Comparison of ENCODE assay signal across 1 cellular context in the genomic region with DNA sequence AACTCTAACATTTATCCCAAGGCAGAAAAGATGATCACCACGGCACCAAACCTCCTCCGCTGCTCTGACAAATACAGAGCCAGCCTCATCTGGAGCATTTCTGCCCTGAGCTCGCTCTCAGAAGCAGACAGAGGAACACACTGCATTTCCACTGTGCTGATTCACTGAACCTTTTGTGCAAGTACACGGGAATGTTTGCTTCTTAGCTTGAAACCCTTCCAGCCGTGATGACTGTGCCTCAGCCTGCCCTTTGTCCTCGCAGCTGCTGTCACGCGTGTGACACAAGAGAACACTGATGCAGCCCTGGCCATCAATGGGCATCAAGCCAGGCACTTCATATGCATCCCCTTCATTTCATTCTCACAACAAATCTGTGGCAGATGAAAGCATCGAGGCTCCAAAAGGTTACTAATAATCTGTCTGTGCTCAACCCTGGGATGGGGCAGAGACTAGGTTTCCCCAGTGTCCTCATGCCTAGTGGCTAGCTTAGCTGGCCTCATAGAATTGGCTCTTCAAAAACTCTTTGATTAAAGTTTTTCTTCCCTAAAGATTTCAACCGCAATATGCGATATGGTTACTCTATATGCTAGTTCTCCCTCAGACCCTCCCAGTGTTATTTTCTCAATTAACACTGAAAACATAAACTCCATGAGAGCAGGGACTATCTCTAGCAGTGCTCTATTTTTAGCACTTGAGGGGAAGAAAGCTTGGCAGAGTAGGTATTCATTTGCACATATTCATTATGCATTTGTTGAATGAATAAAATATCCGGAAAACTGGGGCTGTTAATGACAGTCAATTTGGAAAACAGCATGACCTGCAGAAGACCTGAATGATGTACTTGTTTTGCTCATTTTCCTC.
TF ChIP-seq lines count a peak whose summit lies in the region.

No MANE protein-coding gene starts in this region.

TF ChIP-seq in liver, 16 proteins besides CTCF, POLR2A, EP300 and RAD21 (continued from another document):
- peak; percentile 90 for TF ChIP-seq ZBTB33 (IDR thresholded peaks at IDR 0.05)
- no peak for TF ChIP-seq NR2F2 (IDR thresholded peaks at IDR 0.05)
- TF ChIP-seq SP1 (IDR thresholded peaks at IDR 0.05): peak; percentile 89
- TF ChIP-seq, protein P1, sequence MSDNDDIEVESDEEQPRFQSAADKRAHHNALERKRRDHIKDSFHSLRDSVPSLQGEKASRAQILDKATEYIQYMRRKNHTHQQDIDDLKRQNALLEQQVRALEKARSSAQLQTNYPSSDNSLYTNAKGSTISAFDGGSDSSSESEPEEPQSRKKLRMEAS (IDR thresholded peaks at IDR 0.05): peak; percentile 79
- peak; percentile 82 to 89 for TF ChIP-seq RXRA (IDR thresholded peaks at IDR 0.05)
- peak in 1 of 2 donors; percentile 24 for TF ChIP-seq GABPA (IDR thresholded peaks at IDR 0.05 in 1 of 2, conservative IDR thresholded peaks at IDR 0.05 in 1 of 2)
- TF ChIP-seq, protein P2, sequence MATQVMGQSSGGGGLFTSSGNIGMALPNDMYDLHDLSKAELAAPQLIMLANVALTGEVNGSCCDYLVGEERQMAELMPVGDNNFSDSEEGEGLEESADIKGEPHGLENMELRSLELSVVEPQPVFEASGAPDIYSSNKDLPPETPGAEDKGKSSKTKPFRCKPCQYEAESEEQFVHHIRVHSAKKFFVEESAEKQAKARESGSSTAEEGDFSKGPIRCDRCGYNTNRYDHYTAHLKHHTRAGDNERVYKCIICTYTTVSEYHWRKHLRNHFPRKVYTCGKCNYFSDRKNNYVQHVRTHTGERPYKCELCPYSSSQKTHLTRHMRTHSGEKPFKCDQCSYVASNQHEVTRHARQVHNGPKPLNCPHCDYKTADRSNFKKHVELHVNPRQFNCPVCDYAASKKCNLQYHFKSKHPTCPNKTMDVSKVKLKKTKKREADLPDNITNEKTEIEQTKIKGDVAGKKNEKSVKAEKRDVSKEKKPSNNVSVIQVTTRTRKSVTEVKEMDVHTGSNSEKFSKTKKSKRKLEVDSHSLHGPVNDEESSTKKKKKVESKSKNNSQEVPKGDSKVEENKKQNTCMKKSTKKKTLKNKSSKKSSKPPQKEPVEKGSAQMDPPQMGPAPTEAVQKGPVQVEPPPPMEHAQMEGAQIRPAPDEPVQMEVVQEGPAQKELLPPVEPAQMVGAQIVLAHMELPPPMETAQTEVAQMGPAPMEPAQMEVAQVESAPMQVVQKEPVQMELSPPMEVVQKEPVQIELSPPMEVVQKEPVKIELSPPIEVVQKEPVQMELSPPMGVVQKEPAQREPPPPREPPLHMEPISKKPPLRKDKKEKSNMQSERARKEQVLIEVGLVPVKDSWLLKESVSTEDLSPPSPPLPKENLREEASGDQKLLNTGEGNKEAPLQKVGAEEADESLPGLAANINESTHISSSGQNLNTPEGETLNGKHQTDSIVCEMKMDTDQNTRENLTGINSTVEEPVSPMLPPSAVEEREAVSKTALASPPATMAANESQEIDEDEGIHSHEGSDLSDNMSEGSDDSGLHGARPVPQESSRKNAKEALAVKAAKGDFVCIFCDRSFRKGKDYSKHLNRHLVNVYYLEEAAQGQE (IDR thresholded peaks at IDR 0.05): peak; percentile 95
- TF ChIP-seq HNF4G (IDR thresholded peaks at IDR 0.05): peak; percentile 74
- peak in 1 of 2 donors; percentile 69 for TF ChIP-seq EGR1 (IDR thresholded peaks at IDR 0.05; ENCODE audit: low read depth in 2 of 2)
- TF ChIP-seq YY1 (IDR thresholded peaks at IDR 0.05): peak; percentile 86
- peak; percentile 90 to 91 for TF ChIP-seq JUND (IDR thresholded peaks at IDR 0.05)
TF ChIP-seq in liver: peak in this region for 15.
